ENCODE assay signal across 8 cellular contexts in the genomic region with DNA sequence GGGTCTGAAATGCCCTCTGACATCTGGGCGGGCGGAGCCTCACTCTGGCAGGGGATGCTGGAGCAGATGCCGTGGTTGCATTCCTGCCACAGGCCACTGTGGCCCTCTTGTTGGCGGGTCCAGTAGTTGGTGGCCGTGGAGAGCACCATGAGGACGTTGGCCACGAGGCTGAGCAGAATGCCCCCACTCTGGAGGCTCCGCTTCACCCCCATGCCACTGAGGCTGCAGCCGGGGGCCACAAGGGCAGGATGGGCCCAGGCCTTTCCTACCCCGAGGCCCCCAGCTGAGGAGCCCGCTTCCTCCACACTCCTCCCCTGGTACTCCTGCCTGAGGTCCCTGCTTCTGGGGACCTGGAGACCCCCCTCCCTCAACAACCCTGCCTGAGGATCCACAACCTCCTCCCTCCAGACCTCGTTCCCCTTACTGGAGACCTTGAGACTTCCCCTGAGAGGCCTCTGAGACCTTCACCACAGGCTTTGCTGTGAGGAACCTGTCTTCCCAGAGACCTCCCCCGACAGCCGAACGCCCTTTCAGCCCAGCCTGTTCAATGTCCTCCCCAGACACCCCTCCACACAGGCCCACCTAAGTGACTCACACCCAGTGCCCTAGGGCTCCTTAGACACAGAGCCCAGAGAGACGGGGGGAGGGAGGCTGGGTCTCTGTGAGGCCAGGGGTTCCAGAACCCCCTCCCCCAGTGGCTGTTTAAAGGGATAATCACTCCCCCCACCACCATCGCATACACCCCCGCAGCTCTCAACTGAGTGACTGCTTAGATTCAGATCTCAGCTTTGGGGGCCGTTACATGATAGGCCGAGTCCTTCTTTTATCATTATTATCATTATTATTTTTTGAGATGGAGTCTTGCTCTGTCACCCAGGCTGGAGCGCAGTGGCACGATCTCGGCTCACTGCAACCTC. TPM values are rescaled to one million over a fixed set of nuclear protein-coding genes. Genes with fewer than 3 reads are reported as not detected.
DNase-seq lines count a peak whose midpoint lies in the region; ATAC-seq and TF ChIP-seq lines count a peak whose summit lies in the region.

A gene with protein sequence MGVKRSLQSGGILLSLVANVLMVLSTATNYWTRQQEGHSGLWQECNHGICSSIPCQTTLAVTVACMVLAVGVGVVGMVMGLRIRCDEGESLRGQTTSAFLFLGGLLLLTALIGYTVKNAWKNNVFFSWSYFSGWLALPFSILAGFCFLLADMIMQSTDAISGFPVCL (minus strand): TSS at position 638 of the 917 bp plus-strand sequence. CDS start 426 bp downstream, at position 212.

- H4K20me1 ChIP-seq in hepatocyte (ENCODE audit: insufficient read depth, poor library complexity, severe bottlenecking) = no peaks in the 10 kb centered on the region

- no peaks in the 10 kb centered on the region for H3K27me3 ChIP-seq in hepatocyte

- H2AFZ ChIP-seq in hepatocyte = peak within 1 kb of the TSS; percentile 51

- DNase-seq in cardiac septum (ENCODE audit: low spot score) (peak; percentile 72), left ventricle myocardium superior (no peak), hepatocyte (ENCODE audit: low spot score) (no peak), NCI-H748 (lab: John Stamatoyannopoulos, UW; ENCODE audit: unreplicated experiment) (no peak), NCI-H1417 treated with DMSO at 0.1 percent for 48 hours (lab: John Stamatoyannopoulos, UW) (no peak)
- peak in 1 of 2 donors; percentile 43 for DNase-seq in activated T-cell treated with anti-CD3 and anti-CD28 coated beads, Interleukin-2, amount 50 U/mL, for 72 hours
- DNase-seq in stimulated activated CD8-positive, alpha-beta memory T cell treated with anti-CD3 and anti-CD28 coated beads, Interleukin-4, amount 100 ng/mL, for 24 hours (ENCODE audit: low read depth) = peak; percentile 44

- H3K4me1 ChIP-seq in hepatocyte (ENCODE audit: insufficient read depth) = peaks cover 24% of the 10 kb centered on the region

- H3K27ac ChIP-seq in hepatocyte = peak within 1 kb of the TSS; percentile 86

- no peaks in the 10 kb centered on the region for H3K9me2 ChIP-seq in hepatocyte (replicated peaks; ENCODE audit: insufficient read depth)

- H3K27me3 Mint-ChIP-seq in activated T-cell treated with anti-CD3 and anti-CD28 coated beads, Interleukin-2, amount 50 U/mL, for 72 hours (ENCODE audit: low read depth) = no peaks in the 10 kb centered on the region

- peak within 1 kb of the TSS; percentile 99 for H3K4me3 Mint-ChIP-seq in activated T-cell treated with anti-CD3 and anti-CD28 coated beads, Interleukin-2, amount 50 U/mL, for 72 hours

- intact Hi-C loops in cardiac septum (cut with DNase I) (loop anchor here (2.0 kb wide), 1 partner anchor 320 kb away; no protein-coding TSS in a partner anchor), left ventricle myocardium superior (cut with micrococcal nuclease) (no loop called here)

- ATAC-seq in left ventricle myocardium superior (no peak), GM18909 (IDR thresholded peaks at IDR 0.05; ENCODE audit: poor library complexity, unreplicated experiment) (no peak)
- ATAC-seq in activated T-cell treated with anti-CD3 and anti-CD28 coated beads, Interleukin-2, amount 50 U/mL, for 72 hours (replicated peaks in 1 of 2) = no peak

- peak within 1 kb of the TSS; percentile 35 for H3K4me3 ChIP-seq in hepatocyte

- no peak for TF ChIP-seq CTCF in hepatocyte (IDR thresholded peaks at IDR 0.05; ENCODE audit: poor library complexity)

- no peaks in the 10 kb centered on the region for H3K36me3 ChIP-seq in hepatocyte (replicated peaks; ENCODE audit: insufficient read depth, low read depth)

- peaks cover 77% of the 10 kb centered on the region for H3K4me1 Mint-ChIP-seq in activated T-cell treated with anti-CD3 and anti-CD28 coated beads, Interleukin-2, amount 50 U/mL, for 72 hours (ENCODE audit: low read depth)

- H3K4me2 ChIP-seq in hepatocyte = peak within 1 kb of the TSS; percentile 89

- peak within 1 kb of the TSS; percentile 72 for H3K27ac Mint-ChIP-seq in activated T-cell treated with anti-CD3 and anti-CD28 coated beads, Interleukin-2, amount 50 U/mL, for 72 hours

- peaks cover 9 to 15% of the 10 kb centered on the region in 2 donors for H3K36me3 Mint-ChIP-seq in activated T-cell treated with anti-CD3 and anti-CD28 coated beads, Interleukin-2, amount 50 U/mL, for 72 hours (ENCODE audit: insufficient read depth in 2 of 2)

- H3K9me3 Mint-ChIP-seq in activated T-cell treated with anti-CD3 and anti-CD28 coated beads, Interleukin-2, amount 50 U/mL, for 72 hours = no peaks in the 10 kb centered on the region

- H3K9me3 ChIP-seq in hepatocyte (ENCODE audit: low read depth) = no peaks in the 10 kb centered on the region

- WGBS in hepatocyte (ENCODE audit: low lambda C conversion rate, missing lambda C conversion rate) = 73% methylated on average over 20 of the region's 23 CpGs

- peaks cover 19% of the 10 kb centered on the region for H3K79me2 ChIP-seq in hepatocyte

RNA-seq across cellular contexts. Expression of the gene that starts here (rescaled TPM):
- total RNA-seq in cardiac septum (1.0 TPM), left ventricle myocardium superior (not detected), hepatocyte (1.2 TPM in 1 of 2 replicates, not detected in the other)
- 10 to 100 TPM; 14.0 to 14.9 TPM for total RNA-seq in activated T-cell treated with anti-CD3 and anti-CD28 coated beads, Interleukin-2, amount 50 U/mL, for 72 hours
- polyA plus RNA-seq in hepatocyte = 6.8 and 7.2 TPM in 2 replicates

Comparison
In these comparisons a context has a peak if more than half of its experiments do, and no peak if none do; other contexts are left out.
1. DNase-seq: peak in cardiac septum (single experiment) and stimulated activated CD8-positive, alpha-beta memory T cell treated with anti-CD3 and anti-CD28 coated beads, Interleukin-4, amount 100 ng/mL, for 24 hours (single experiment); none in left ventricle myocardium superior (single experiment), hepatocyte (single experiment), NCI-H748 (single experiment) and NCI-H1417 treated with DMSO at 0.1 percent for 48 hours (single experiment).